Comparison of ENCODE assay signal across 11 cellular contexts in the genomic region with DNA sequence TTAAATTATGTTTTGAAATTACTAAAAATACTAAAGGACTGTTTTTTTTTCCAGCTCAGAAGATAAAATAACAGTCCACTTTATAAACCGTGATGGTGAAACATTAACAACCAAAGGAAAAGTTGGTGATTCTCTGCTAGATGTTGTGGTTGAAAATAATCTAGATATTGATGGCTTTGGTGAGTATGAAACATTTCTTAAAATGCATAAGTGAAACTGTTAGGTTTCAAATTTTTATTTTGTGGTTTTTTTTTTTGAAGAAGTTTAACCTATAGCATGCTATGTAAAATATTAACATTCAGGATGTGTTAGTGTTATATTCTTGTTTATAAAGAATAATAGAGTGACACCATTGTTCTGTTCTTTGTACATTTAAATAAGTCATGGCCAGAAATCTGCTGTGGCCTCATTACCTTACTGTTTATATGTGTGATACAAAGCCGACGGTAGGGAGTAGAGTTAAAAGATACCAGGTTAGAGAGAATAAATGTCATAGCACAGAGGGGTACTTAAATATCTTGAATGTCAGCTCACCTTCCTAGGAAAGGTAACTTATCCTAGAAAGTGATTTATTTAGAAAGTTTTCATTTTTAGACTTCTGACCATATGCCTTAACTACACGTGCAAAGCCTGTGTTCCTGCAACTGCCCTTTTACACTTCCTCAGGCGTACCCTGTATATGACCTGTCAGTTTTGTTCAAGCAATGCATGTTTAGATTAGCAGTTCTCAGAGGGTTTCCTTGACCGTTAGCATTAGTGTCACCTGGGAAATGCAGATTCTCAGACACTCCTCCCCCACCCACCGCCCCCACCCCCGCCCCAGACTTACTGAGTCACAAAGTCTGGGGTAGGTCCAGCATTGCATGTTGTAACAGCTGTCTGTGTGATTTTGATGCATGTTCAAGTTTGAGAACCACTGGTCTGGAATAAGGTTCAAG. TPM values are rescaled to one million over a fixed set of nuclear protein-coding genes. Genes with fewer than 3 reads are reported as not detected.
A peak's percentile ranks its signal among the peaks of the same experiment; 100 is the strongest.
DNase-seq lines count a peak whose midpoint lies in the region; ATAC-seq and TF ChIP-seq lines count a peak whose summit lies in the region.
"Had no signal": no experiment of that assay in that cellular context is flagged by ENCODE, and none has a peak within 500 bp of the region (broad histone marks: within the 10 kb centered on the region; RNA-seq: fewer than 3 reads in every experiment).

No MANE protein-coding gene starts in this region.

- peaks cover 12 to 43% (median 29%) of the 10 kb centered on the region in 5 donors for H3K36me3 Mint-ChIP-seq in naive thymus-derived CD4-positive, alpha-beta T cell

- H3K27me3 Mint-ChIP-seq in naive thymus-derived CD4-positive, alpha-beta T cell = no peaks in the 10 kb centered on the region

- H3K9me3 ChIP-seq in A673 (ENCODE audit: low read depth, low read length, poor library complexity, severe bottlenecking) (peaks cover 16% of the 10 kb centered on the region), BE2C (no peaks in the 10 kb centered on the region)
- H3K9me3 ChIP-seq in naive thymus-derived CD4-positive, alpha-beta T cell (ENCODE audit: control insufficient read depth in 2 of 3, low read length in 3 of 3) = no peaks in the 10 kb centered on the region

- POLR2A ChIA-PET in A673 (lab: Charles Lee; ENCODE audit: low non-redundant PET) = no interaction called here
- POLR2A ChIA-PET in naive thymus-derived CD4-positive, alpha-beta T cell (lab: Charles Lee) = no interaction called here

- no peak overlapping the region for H3K27ac Mint-ChIP-seq in naive thymus-derived CD4-positive, alpha-beta T cell
- H3K27ac Mint-ChIP-seq: CD8-positive, alpha-beta T cell had no signal

- H3K9me3 Mint-ChIP-seq in naive thymus-derived CD4-positive, alpha-beta T cell = peaks cover 0 to 2% (median 0%) of the 10 kb centered on the region in 11 donors

- H3K4me1 ChIP-seq in A673 (ENCODE audit: insufficient read depth, low read length, poor library complexity, severe bottlenecking) (peaks cover 64% of the 10 kb centered on the region), BE2C (peaks cover 5% of the 10 kb centered on the region; the same call in 1 of the 2 replicates)
- peaks cover 6 to 12% of the 10 kb centered on the region in 2 donors for H3K4me1 ChIP-seq in naive thymus-derived CD4-positive, alpha-beta T cell (ENCODE audit: control insufficient read depth in 2 of 2, insufficient read depth in 2 of 2, low read length in 2 of 2)

- intact Hi-C loops in A673 (cut with micrococcal nuclease; ENCODE audit: unreplicated experiment) = no loop called here
- intact Hi-C loops in naive thymus-derived CD4-positive, alpha-beta T cell (cut with micrococcal nuclease) = loop anchor here (1.0 to 10.0 kb wide), 4 partner anchors 794 to 1859 kb away; partner anchors contain the start of gene DIXDC1 (in 1 of the 2)

- TF ChIP-seq CTCF in A673 (conservative IDR thresholded peaks at IDR 0.05; ENCODE audit: low read depth, low read length) (no peak), BE2C (IDR thresholded peaks at IDR 0.05; ENCODE audit: low read depth, low read length) (no peak)

- BruUV-seq in A673 (replicated peaks; lab: Mats Ljungman, UMichigan) = no TSS peak

- H3K4me3 ChIP-seq in A673 (ENCODE audit: low read depth, low read length, poor library complexity, severe bottlenecking) = no peak overlapping the region
- H3K4me3 ChIP-seq in BE2C (ENCODE audit: low read depth, low read length) = no peak overlapping the region
- no peak overlapping the region for H3K4me3 ChIP-seq in naive thymus-derived CD4-positive, alpha-beta T cell (ENCODE audit: low read length)
- H3K4me3 ChIP-seq: skin epidermis had no signal

- H3K27me3 ChIP-seq in A673 (replicated peaks; ENCODE audit: insufficient read depth, low read depth, low read length, poor library complexity) (no peaks in the 10 kb centered on the region), BE2C (no peaks in the 10 kb centered on the region)
- H3K27me3 ChIP-seq in naive thymus-derived CD4-positive, alpha-beta T cell (ENCODE audit: control insufficient read depth in 2 of 2, insufficient read depth in 2 of 2, low read length in 2 of 2) = no peaks in the 10 kb centered on the region

- H3K27ac ChIP-seq in A673 (ENCODE audit: low read depth, low read length, poor library complexity, severe bottlenecking) = no peak overlapping the region
- no peak overlapping the region for H3K27ac ChIP-seq in naive thymus-derived CD4-positive, alpha-beta T cell (ENCODE audit: low read depth, low read length)
- H3K27ac ChIP-seq: HL-60 had no signal

- ATAC-seq in GM19463 (IDR thresholded peaks at IDR 0.05; ENCODE audit: unreplicated experiment) (peak; percentile 66), HG03457 (IDR thresholded peaks at IDR 0.05; ENCODE audit: unreplicated experiment) (peak; percentile 47)
- no peak for ATAC-seq in naive thymus-derived CD4-positive, alpha-beta T cell
- ATAC-seq: CD8-positive, alpha-beta T cell had no signal

- no peak overlapping the region for H3K4me3 Mint-ChIP-seq in naive thymus-derived CD4-positive, alpha-beta T cell
- H3K4me3 Mint-ChIP-seq: CD8-positive, alpha-beta T cell had no signal

- peaks cover 37 to 75% (median 63%) of the 10 kb centered on the region in 7 donors for H3K4me1 Mint-ChIP-seq in naive thymus-derived CD4-positive, alpha-beta T cell

- peak; percentile 19 for DNase-seq in AG20443 (ENCODE audit: low spot score)
- DNase-seq in fibroblast of peridontal ligament (ENCODE audit: extremely low read depth) = peak; percentile 33
- DNase-seq in stimulated activated CD4-positive, alpha-beta T cell treated with anti-CD3 and anti-CD28 coated beads, Interleukin-1b, Interleukin-23, amount 100 ng/mL, for 48 hours = no peak
- no peak for DNase-seq in A673 (ENCODE audit: low spot score)
- DNase-seq in BE2C = no peak
- no peak for DNase-seq in naive thymus-derived CD4-positive, alpha-beta T cell

- H3K36me3 ChIP-seq in A673 (ENCODE audit: insufficient read depth, low read length, poor library complexity, severe bottlenecking) (peaks cover 39% of the 10 kb centered on the region), BE2C (0 out of 2 replicates have a peak, but pooled peaks cover 3% of the 10 kb centered on the region)
- peaks cover 0 to 21% (median 0%) of the 10 kb centered on the region in 3 experiments for H3K36me3 ChIP-seq in naive thymus-derived CD4-positive, alpha-beta T cell (ENCODE audit: control insufficient read depth in 2 of 3, insufficient read depth in 3 of 3, low read length in 3 of 3)

- CTCF ChIA-PET in A673 (lab: Charles Lee) = interaction anchor here (0.8 kb wide), 1 partner anchor 38 kb away, joined by 6 read pairs; no protein-coding TSS in a partner anchor
- CTCF ChIA-PET in naive thymus-derived CD4-positive, alpha-beta T cell (lab: Charles Lee) = interaction anchor here (0.6 to 7.8 kb wide), 9 partner anchors 9 to 1828 kb away, joined by 3 to 72 read pairs (median 4); no protein-coding TSS in a partner anchor

RNA-seq across cellular contexts. Expression of gene FDX1, which starts 6.3 kb away (rescaled TPM):
- total RNA-seq in A673 (2021) = 59.5 and 62.3 TPM in 2 replicates
- polyA plus RNA-seq in BE2C (2012; ENCODE audit: insufficient read depth, insufficient read length, low read depth) = 13.0 TPM
- total RNA-seq in naive thymus-derived CD4-positive, alpha-beta T cell = 10 to 100 TPM in 3 of 5 experiments, 1 to 10 TPM in 2; 7.7 to 11.2 (median 10.8) TPM
- 10 to 100 TPM; 12.3 to 18.5 TPM for polyA plus RNA-seq in naive thymus-derived CD4-positive, alpha-beta T cell

Comparison
In these comparisons a context has a peak if more than half of its experiments do, and no peak if none do; other contexts are left out.
1. DNase-seq: peak in AG20443 (single experiment) and fibroblast of peridontal ligament (single experiment); none in stimulated activated CD4-positive, alpha-beta T cell treated with anti-CD3 and anti-CD28 coated beads, Interleukin-1b, Interleukin-23, amount 100 ng/mL, for 48 hours (single experiment), A673 (single experiment), BE2C (single experiment) and naive thymus-derived CD4-positive, alpha-beta T cell (0 of 9).